2 cellular contexts compared by ENCODE assay signal in the genomic region with DNA sequence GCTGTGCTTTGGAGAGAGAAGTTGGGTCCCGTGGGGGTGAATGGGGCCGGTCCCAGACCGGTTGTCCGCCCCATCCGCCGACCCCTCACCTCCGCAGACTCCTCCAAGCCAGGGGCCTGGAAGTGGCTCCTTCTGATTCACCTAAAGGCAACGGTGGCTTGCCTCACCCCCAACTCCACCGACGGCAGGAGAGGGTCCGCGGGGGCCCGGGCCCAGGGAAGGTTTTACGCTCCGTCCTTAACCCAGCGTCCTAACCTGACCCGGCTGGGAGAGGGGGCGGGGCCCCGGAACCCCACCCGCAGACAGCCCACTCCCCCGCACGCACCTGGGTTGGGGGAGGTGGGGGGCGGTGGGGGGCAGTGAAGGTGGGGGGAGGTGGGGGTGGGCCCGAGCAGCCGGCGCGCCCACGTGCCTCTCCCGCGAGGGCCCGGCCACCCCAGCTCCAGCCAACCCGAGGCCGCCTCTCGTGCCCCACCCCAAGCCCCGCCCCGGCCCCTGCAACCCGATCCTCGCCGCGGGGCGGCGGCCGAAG.
A peak's percentile ranks its signal among the peaks of the same experiment; 100 is the strongest.
TF ChIP-seq lines count a peak whose summit lies in the region.

No MANE protein-coding gene starts in this region.

TF ChIP-seq in HCT116, 20 proteins besides CTCF, POLR2A, EP300 and RAD21:
- TF ChIP-seq TCF7L2 (IDR thresholded peaks at IDR 0.05; ENCODE audit: borderline replicate concordance, extremely low read depth, insufficient read depth, insufficient read length) (no peak), EGR1 (IDR thresholded peaks at IDR 0.05; ENCODE audit: low read depth) (no peak), EZH2 (IDR thresholded peaks at IDR 0.05) (no peak), YY1 (IDR thresholded peaks at IDR 0.05; ENCODE audit: extremely low read depth, insufficient replicate concordance, low read depth, low read length) (no peak)

TF ChIP-seq in K562, 482 proteins besides CTCF, POLR2A, EP300 and RAD21:
- no peak for TF ChIP-seq SNIP1 (IDR thresholded peaks at IDR 0.05; ENCODE audit: low read depth)
- TF ChIP-seq, protein P1, sequence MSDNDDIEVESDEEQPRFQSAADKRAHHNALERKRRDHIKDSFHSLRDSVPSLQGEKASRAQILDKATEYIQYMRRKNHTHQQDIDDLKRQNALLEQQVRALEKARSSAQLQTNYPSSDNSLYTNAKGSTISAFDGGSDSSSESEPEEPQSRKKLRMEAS (CRISPR knock-in tag; IDR thresholded peaks at IDR 0.05) = no peak
- TF ChIP-seq RB1 (IDR thresholded peaks at IDR 0.05; ENCODE audit: low read depth) = no peak
- TF ChIP-seq RBM14 (IDR thresholded peaks at IDR 0.05; ENCODE audit: borderline replicate concordance, insufficient read depth, low read depth, low read length) = no peak
- peak; percentile 1; the same call in 1 of the 2 replicates for TF ChIP-seq GABPB1 (CRISPR knock-in tag; IDR thresholded peaks at IDR 0.05)
- peak; percentile 89 for TF ChIP-seq HNRNPK (IDR thresholded peaks at IDR 0.05; ENCODE audit: low read depth, low read length, poor library complexity, severe bottlenecking)
- TF ChIP-seq PRPF4 (IDR thresholded peaks at IDR 0.05; ENCODE audit: insufficient read depth, low read depth, low read length, poor library complexity, severe bottlenecking) = no peak
- TF ChIP-seq ZEB2 (IDR thresholded peaks at IDR 0.05) = no peak
- TF ChIP-seq GABPB2 (CRISPR knock-in tag; conservative IDR thresholded peaks at IDR 0.05) = no peak
- TF ChIP-seq HNRNPLL (IDR thresholded peaks at IDR 0.05; ENCODE audit: low read depth, low read length, poor library complexity, severe bottlenecking) = no peak
- TF ChIP-seq PCBP1 (IDR thresholded peaks at IDR 0.05; ENCODE audit: low read depth, low read length, poor library complexity, severe bottlenecking) = peak; percentile 29
- TF ChIP-seq NCOA4 (IDR thresholded peaks at IDR 0.05; ENCODE audit: partially characterized antibody) = no peak
- TF ChIP-seq THRAP3 (IDR thresholded peaks at IDR 0.05; ENCODE audit: borderline replicate concordance) = no peak
- TF ChIP-seq TFAP4 (CRISPR knock-in tag; IDR thresholded peaks at IDR 0.05; ENCODE audit: borderline replicate concordance) = no peak
- TF ChIP-seq BRD4 (IDR thresholded peaks at IDR 0.05) = no peak
- no peak for TF ChIP-seq HLTF (IDR thresholded peaks at IDR 0.05)
- no peak for TF ChIP-seq CEBPZ (IDR thresholded peaks at IDR 0.05; ENCODE audit: borderline replicate concordance, low read depth, low read length)
- TF ChIP-seq E2F6 (IDR thresholded peaks at IDR 0.05; ENCODE audit: borderline replicate concordance in 1 of 2, extremely low read depth in 1 of 2, insufficient read depth in 1 of 2, insufficient read length in 1 of 2, low read depth in 1 of 2, low read length in 1 of 2, poor library complexity in 1 of 2, severe bottlenecking in 1 of 2) = peak; percentile 46 to 93
- no peak for TF ChIP-seq NFXL1 (CRISPR knock-in tag; IDR thresholded peaks at IDR 0.05)
- TF ChIP-seq, protein P2, sequence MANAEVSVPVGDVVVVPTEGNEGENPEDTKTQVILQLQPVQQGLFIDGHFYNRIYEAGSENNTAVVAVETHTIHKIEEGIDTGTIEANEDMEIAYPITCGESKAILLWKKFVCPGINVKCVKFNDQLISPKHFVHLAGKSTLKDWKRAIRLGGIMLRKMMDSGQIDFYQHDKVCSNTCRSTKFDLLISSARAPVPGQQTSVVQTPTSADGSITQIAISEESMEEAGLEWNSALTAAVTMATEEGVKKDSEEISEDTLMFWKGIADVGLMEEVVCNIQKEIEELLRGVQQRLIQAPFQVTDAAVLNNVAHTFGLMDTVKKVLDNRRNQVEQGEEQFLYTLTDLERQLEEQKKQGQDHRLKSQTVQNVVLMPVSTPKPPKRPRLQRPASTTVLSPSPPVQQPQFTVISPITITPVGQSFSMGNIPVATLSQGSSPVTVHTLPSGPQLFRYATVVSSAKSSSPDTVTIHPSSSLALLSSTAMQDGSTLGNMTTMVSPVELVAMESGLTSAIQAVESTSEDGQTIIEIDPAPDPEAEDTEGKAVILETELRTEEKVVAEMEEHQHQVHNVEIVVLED (CRISPR knock-in tag; IDR thresholded peaks at IDR 0.05) = no peak
- TF ChIP-seq, protein P3, sequence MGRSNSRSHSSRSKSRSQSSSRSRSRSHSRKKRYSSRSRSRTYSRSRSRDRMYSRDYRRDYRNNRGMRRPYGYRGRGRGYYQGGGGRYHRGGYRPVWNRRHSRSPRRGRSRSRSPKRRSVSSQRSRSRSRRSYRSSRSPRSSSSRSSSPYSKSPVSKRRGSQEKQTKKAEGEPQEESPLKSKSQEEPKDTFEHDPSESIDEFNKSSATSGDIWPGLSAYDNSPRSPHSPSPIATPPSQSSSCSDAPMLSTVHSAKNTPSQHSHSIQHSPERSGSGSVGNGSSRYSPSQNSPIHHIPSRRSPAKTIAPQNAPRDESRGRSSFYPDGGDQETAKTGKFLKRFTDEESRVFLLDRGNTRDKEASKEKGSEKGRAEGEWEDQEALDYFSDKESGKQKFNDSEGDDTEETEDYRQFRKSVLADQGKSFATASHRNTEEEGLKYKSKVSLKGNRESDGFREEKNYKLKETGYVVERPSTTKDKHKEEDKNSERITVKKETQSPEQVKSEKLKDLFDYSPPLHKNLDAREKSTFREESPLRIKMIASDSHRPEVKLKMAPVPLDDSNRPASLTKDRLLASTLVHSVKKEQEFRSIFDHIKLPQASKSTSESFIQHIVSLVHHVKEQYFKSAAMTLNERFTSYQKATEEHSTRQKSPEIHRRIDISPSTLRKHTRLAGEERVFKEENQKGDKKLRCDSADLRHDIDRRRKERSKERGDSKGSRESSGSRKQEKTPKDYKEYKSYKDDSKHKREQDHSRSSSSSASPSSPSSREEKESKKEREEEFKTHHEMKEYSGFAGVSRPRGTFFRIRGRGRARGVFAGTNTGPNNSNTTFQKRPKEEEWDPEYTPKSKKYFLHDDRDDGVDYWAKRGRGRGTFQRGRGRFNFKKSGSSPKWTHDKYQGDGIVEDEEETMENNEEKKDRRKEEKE (IDR thresholded peaks at IDR 0.05; ENCODE audit: borderline replicate concordance in 1 of 2, control insufficient read depth in 1 of 2, low read depth in 2 of 2, low read length in 1 of 2) = no peak
- TF ChIP-seq SIRT6 (IDR thresholded peaks at IDR 0.05; ENCODE audit: low read depth, low read length) = no peak
- no peak for TF ChIP-seq ZNF174 (CRISPR knock-in tag; IDR thresholded peaks at IDR 0.05)
- no peak for TF ChIP-seq ILK (tag; IDR thresholded peaks at IDR 0.05; ENCODE audit: borderline replicate concordance, low read depth)
- TF ChIP-seq SRF (CRISPR knock-in tag; IDR thresholded peaks at IDR 0.05) = no peak
- TF ChIP-seq, protein P4, sequence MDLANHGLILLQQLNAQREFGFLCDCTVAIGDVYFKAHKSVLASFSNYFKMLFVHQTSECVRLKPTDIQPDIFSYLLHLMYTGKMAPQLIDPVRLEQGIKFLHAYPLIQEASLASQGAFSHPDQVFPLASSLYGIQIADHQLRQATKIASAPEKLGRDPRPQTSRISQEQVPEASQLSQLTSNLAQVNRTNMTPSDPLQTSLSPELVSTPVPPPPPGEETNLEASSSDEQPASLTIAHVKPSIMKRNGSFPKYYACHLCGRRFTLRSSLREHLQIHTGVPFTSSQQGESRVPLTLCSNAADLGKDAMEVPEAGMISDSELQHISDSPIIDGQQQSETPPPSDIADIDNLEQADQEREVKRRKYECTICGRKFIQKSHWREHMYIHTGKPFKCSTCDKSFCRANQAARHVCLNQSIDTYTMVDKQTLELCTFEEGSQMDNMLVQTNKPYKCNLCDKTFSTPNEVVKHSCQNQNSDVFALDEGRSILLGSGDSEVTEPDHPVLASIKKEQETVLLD (IDR thresholded peaks at IDR 0.05) = no peak
- TF ChIP-seq TAL1 (IDR thresholded peaks at IDR 0.05) = no peak
- TF ChIP-seq, protein P5, sequence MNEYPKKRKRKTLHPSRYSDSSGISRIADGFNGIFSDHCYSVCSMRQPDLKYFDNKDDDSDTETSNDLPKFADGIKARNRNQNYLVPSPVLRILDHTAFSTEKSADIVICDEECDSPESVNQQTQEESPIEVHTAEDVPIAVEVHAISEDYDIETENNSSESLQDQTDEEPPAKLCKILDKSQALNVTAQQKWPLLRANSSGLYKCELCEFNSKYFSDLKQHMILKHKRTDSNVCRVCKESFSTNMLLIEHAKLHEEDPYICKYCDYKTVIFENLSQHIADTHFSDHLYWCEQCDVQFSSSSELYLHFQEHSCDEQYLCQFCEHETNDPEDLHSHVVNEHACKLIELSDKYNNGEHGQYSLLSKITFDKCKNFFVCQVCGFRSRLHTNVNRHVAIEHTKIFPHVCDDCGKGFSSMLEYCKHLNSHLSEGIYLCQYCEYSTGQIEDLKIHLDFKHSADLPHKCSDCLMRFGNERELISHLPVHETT (CRISPR knock-in tag; conservative IDR thresholded peaks at IDR 0.05 in 1 of 2, IDR thresholded peaks at IDR 0.05 in 1 of 2) = 0 out of 4 replicates have a peak, but pooled peaks of 1 of the 2 experiments have one; percentile 65
- no peak for TF ChIP-seq FOXJ3 (CRISPR knock-in tag; IDR thresholded peaks at IDR 0.05)
- TF ChIP-seq ZSCAN32 (CRISPR knock-in tag; IDR thresholded peaks at IDR 0.05) = no peak
- TF ChIP-seq VEZF1 (CRISPR knock-in tag; IDR thresholded peaks at IDR 0.05) = peak; percentile 88
